Comparison of ENCODE assay signal across 1 cellular context in the genomic region with DNA sequence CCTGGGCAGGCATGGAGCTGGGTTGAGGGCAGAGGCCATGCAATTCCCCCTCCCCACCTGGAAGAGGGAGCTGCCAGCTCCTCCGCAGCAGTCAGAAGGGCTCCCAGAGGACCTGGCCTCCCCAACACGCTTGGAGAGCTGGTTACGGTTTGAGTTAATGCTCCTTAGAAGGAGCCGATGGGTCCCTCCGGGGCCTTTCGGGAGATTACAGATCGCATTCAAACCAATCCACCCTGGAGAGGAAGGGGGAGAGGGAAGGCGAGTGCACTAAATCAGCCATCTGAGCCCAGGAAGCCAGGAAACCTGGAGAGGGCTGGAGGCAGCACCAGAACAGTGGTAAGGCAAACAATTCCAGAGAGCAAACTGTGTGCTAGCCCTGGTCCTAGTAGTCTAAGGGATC.
TF ChIP-seq lines count a peak whose summit lies in the region.

No MANE protein-coding gene starts in this region.

TF ChIP-seq in IMR-90, 13 proteins besides CTCF, POLR2A, EP300 and RAD21 (continued from another document):
- TF ChIP-seq, protein P1, sequence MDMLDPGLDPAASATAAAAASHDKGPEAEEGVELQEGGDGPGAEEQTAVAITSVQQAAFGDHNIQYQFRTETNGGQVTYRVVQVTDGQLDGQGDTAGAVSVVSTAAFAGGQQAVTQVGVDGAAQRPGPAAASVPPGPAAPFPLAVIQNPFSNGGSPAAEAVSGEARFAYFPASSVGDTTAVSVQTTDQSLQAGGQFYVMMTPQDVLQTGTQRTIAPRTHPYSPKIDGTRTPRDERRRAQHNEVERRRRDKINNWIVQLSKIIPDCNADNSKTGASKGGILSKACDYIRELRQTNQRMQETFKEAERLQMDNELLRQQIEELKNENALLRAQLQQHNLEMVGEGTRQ (IDR thresholded peaks at IDR 0.05; ENCODE audit: low read depth, low read length), result no peak
- TF ChIP-seq SMC3 (IDR thresholded peaks at IDR 0.05; ENCODE audit: low read depth, low read length) (no peak), MXI1 (IDR thresholded peaks at IDR 0.05; ENCODE audit: borderline replicate concordance, low read depth, low read length) (no peak), MAFK (IDR thresholded peaks at IDR 0.05; ENCODE audit: low read depth, low read length) (no peak), RCOR1 (IDR thresholded peaks at IDR 0.05; ENCODE audit: insufficient replicate concordance, low read length) (no peak), CEBPB (IDR thresholded peaks at IDR 0.05; ENCODE audit: low read depth, low read length) (no peak), NFE2L2 (IDR thresholded peaks at IDR 0.05; ENCODE audit: low read depth, low read length) (no peak), CHD1 (IDR thresholded peaks at IDR 0.05; ENCODE audit: low read depth, low read length) (no peak)
